Comparison of ENCODE assay signal across 1 cellular context in genomic region chr15:99447497-99448371, GRCh38.
TF ChIP-seq lines count a peak whose summit lies in the region.

No MANE protein-coding gene starts in this region.

TF ChIP-seq in GM23338, 12 proteins besides CTCF, POLR2A, EP300 and RAD21:
- TF ChIP-seq, protein P1, sequence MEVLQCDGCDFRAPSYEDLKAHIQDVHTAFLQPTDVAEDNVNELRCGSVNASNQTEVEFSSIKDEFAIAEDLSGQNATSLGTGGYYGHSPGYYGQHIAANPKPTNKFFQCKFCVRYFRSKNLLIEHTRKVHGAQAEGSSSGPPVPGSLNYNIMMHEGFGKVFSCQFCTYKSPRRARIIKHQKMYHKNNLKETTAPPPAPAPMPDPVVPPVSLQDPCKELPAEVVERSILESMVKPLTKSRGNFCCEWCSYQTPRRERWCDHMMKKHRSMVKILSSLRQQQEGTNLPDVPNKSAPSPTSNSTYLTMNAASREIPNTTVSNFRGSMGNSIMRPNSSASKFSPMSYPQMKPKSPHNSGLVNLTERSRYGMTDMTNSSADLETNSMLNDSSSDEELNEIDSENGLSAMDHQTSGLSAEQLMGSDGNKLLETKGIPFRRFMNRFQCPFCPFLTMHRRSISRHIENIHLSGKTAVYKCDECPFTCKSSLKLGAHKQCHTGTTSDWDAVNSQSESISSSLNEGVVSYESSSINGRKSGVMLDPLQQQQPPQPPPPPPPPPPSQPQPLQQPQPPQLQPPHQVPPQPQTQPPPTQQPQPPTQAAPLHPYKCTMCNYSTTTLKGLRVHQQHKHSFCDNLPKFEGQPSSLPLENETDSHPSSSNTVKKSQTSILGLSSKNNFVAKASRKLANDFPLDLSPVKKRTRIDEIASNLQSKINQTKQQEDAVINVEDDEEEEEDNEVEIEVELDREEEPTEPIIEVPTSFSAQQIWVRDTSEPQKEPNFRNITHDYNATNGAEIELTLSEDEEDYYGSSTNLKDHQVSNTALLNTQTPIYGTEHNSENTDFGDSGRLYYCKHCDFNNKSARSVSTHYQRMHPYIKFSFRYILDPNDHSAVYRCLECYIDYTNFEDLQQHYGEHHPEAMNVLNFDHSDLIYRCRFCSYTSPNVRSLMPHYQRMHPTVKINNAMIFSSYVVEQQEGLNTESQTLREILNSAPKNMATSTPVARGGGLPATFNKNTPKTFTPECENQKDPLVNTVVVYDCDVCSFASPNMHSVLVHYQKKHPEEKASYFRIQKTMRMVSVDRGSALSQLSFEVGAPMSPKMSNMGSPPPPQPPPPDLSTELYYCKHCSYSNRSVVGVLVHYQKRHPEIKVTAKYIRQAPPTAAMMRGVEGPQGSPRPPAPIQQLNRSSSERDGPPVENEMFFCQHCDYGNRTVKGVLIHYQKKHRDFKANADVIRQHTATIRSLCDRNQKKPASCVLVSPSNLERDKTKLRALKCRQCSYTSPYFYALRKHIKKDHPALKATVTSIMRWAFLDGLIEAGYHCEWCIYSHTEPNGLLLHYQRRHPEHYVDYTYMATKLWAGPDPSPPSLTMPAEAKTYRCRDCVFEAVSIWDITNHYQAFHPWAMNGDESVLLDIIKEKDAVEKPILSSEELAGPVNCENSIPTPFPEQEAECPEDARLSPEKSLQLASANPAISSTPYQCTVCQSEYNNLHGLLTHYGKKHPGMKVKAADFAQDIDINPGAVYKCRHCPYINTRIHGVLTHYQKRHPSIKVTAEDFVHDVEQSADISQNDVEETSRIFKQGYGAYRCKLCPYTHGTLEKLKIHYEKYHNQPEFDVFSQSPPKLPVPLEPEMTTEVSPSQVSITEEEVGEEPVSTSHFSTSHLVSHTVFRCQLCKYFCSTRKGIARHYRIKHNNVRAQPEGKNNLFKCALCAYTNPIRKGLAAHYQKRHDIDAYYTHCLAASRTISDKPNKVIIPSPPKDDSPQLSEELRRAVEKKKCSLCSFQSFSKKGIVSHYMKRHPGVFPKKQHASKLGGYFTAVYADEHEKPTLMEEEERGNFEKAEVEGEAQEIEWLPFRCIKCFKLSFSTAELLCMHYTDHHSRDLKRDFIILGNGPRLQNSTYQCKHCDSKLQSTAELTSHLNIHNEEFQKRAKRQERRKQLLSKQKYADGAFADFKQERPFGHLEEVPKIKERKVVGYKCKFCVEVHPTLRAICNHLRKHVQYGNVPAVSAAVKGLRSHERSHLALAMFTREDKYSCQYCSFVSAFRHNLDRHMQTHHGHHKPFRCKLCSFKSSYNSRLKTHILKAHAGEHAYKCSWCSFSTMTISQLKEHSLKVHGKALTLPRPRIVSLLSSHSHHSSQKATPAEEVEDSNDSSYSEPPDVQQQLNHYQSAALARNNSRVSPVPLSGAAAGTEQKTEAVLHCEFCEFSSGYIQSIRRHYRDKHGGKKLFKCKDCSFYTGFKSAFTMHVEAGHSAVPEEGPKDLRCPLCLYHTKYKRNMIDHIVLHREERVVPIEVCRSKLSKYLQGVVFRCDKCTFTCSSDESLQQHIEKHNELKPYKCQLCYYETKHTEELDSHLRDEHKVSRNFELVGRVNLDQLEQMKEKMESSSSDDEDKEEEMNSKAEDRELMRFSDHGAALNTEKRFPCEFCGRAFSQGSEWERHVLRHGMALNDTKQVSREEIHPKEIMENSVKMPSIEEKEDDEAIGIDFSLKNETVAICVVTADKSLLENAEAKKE (CRISPR knock-in tag; IDR thresholded peaks at IDR 0.05), result no peak
- TF ChIP-seq POLR2AphosphoS5 (IDR thresholded peaks at IDR 0.05; ENCODE audit: low read depth) (no peak), CREB1 (CRISPR knock-in tag; IDR thresholded peaks at IDR 0.05; ENCODE audit: low read depth) (no peak), STAT1 (IDR thresholded peaks at IDR 0.05; ENCODE audit: unreplicated experiment) (no peak), ZNF114 (CRISPR knock-in tag; IDR thresholded peaks at IDR 0.05) (no peak), NANOG (IDR thresholded peaks at IDR 0.05; ENCODE audit: borderline replicate concordance) (no peak), EZH2 (IDR thresholded peaks at IDR 0.05; ENCODE audit: low read depth, unreplicated experiment) (no peak), ZNF331 (CRISPR knock-in tag; IDR thresholded peaks at IDR 0.05; ENCODE audit: low read depth) (no peak), EZH2phosphoT487 (IDR thresholded peaks at IDR 0.05; ENCODE audit: unreplicated experiment) (no peak), ETS1 (IDR thresholded peaks at IDR 0.05) (no peak), JUNB (IDR thresholded peaks at IDR 0.05; ENCODE audit: unreplicated experiment) (no peak)
- TF ChIP-seq, protein P2, sequence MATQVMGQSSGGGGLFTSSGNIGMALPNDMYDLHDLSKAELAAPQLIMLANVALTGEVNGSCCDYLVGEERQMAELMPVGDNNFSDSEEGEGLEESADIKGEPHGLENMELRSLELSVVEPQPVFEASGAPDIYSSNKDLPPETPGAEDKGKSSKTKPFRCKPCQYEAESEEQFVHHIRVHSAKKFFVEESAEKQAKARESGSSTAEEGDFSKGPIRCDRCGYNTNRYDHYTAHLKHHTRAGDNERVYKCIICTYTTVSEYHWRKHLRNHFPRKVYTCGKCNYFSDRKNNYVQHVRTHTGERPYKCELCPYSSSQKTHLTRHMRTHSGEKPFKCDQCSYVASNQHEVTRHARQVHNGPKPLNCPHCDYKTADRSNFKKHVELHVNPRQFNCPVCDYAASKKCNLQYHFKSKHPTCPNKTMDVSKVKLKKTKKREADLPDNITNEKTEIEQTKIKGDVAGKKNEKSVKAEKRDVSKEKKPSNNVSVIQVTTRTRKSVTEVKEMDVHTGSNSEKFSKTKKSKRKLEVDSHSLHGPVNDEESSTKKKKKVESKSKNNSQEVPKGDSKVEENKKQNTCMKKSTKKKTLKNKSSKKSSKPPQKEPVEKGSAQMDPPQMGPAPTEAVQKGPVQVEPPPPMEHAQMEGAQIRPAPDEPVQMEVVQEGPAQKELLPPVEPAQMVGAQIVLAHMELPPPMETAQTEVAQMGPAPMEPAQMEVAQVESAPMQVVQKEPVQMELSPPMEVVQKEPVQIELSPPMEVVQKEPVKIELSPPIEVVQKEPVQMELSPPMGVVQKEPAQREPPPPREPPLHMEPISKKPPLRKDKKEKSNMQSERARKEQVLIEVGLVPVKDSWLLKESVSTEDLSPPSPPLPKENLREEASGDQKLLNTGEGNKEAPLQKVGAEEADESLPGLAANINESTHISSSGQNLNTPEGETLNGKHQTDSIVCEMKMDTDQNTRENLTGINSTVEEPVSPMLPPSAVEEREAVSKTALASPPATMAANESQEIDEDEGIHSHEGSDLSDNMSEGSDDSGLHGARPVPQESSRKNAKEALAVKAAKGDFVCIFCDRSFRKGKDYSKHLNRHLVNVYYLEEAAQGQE (IDR thresholded peaks at IDR 0.05; ENCODE audit: unreplicated experiment), result no peak
